ENCODE assay signal across 8 cellular contexts in the genomic region with DNA sequence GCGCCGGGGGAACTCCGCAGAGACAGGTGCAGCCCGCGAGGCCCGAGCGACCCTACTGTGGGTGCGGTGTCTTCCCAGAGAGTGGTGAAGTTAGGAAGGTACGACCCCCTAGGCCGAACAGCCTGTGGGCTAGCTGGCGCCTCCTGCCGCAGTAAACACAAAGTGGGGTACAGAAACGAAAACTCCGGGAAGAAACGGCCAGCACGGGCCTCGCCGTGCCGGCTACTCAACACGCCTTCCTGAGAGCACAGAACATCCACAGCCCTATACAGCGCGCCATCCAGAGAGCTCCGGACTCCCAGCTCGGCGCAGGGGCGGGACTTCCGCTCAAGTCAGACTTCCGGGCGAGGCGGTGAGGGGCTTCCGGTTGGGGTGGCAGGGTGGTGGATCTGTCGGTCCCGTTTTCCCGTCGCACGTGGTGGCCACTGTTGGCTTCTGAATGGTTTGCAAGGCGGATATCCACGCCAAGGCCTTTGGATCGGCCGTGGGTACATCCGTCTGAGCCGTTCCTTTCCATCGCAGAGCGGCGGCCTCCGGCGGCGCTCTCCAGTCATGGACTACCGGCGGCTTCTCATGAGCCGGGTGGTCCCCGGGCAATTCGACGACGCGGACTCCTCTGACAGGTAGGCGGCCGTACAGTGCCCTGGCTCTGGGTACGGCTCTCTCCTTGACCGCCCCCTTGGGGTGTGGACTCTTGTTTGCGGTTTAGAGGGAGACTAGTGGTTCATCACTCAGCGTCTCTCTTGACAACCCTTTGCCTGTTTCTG. TPM values are rescaled to one million over a fixed set of nuclear protein-coding genes. Genes with fewer than 3 reads are reported as not detected.
DNase-seq lines count a peak whose midpoint lies in the region; ATAC-seq, FAIRE-seq and TF ChIP-seq lines count a peak whose summit lies in the region.

A gene (minus strand): TSS at position 292 of the 767 bp plus-strand sequence. CDS start 2,569 bp downstream, outside the sequence.
A gene (plus strand): TSS at position 358 of the 767 bp plus-strand sequence. CDS start 195 bp downstream, at position 553.

- FAIRE-seq in bronchial epithelial cell (lab: Jason Lieb, UNC): no peak

- peak within 1 kb of the TSS; percentile 93 to 99 (median 97) for H3K27ac Mint-ChIP-seq in immature natural killer cell

- no peaks in the 10 kb centered on the region for H3K36me3 ChIP-seq in bronchial epithelial cell (ENCODE audit: control insufficient read depth, insufficient read depth, low read length)

- peaks cover 37 to 46% of the 10 kb centered on the region in 2 donors for H3K4me1 Mint-ChIP-seq in immature natural killer cell

- no peak for TF ChIP-seq CTCF in WI38 (IDR thresholded peaks at IDR 0.05; ENCODE audit: low read depth, low read length)
- TF ChIP-seq CTCF in bronchial epithelial cell (IDR thresholded peaks at IDR 0.05; ENCODE audit: insufficient read depth, low read length, severe bottlenecking): peak; percentile 42

- peak; percentile 98 for ATAC-seq in GM18907 (IDR thresholded peaks at IDR 0.05; ENCODE audit: unreplicated experiment)
- ATAC-seq in HG03139 (IDR thresholded peaks at IDR 0.05; ENCODE audit: unreplicated experiment): peak; percentile 96

- peak within 1 kb of the TSS; percentile 90 to 98 (median 92) for H3K4me3 Mint-ChIP-seq in immature natural killer cell

- H3K4me3 ChIP-seq in WI38 (ENCODE audit: low read depth, low read length) (peak within 1 kb of the TSS; percentile 90), bronchial epithelial cell (ENCODE audit: low read depth, low read length) (peak within 1 kb of the TSS; percentile 72)

- no peaks in the 10 kb centered on the region for H3K27me3 ChIP-seq in bronchial epithelial cell (ENCODE audit: control insufficient read depth, insufficient read depth, low read length)

- peaks cover 0 to 2% (median 0%) of the 10 kb centered on the region in 6 donors for H3K9me3 Mint-ChIP-seq in immature natural killer cell

- peaks cover 7 to 21% (median 10%) of the 10 kb centered on the region in 3 donors for H3K27me3 Mint-ChIP-seq in immature natural killer cell (ENCODE audit: low read depth in 3 of 3)

- peaks cover 0 to 4% (median 4%) of the 10 kb centered on the region in 3 donors for H3K36me3 Mint-ChIP-seq in immature natural killer cell

- DNase-seq in AG08395 (ENCODE audit: low spot score) (peak; percentile 96), NCI-H2196 treated with DMSO at 0.1 percent for 48 hours (lab: John Stamatoyannopoulos, UW; ENCODE audit: unreplicated experiment) (peak; percentile 86), bronchial epithelial cell (ENCODE audit: low read depth) (peak; percentile 89), immature natural killer cell (peak; percentile 96), smooth muscle cell of the brain vasculature (ENCODE audit: low read depth, low spot score) (peak; percentile 87)

RNA-seq across cellular contexts. Expression of the first gene that starts in this region (rescaled TPM):
- total RNA-seq in bronchial epithelial cell: 0.13 TPM in 1 of 2 replicates, not detected in the other
- polyA plus RNA-seq in immature natural killer cell: under 1 TPM in 1 of 3 donors, not detected in 2; 0.21 TPM

RNA-seq across cellular contexts. Expression of the second gene that starts in this region (rescaled TPM):
- 21.9 and 25.3 TPM in 2 replicates for total RNA-seq in bronchial epithelial cell
- 10 to 100 TPM; 14.0 to 23.7 (median 15.6) TPM for polyA plus RNA-seq in immature natural killer cell

Comparison
In these comparisons a context has a peak if more than half of its experiments do, and no peak if none do; other contexts are left out.
1. Peak in every context shown above with its lines: DNase-seq, ATAC-seq and H3K4me3 ChIP-seq.